Comparison of ENCODE assay signal across 8 cellular contexts in genomic region chr5:133111299-133111698, GRCh38. TPM values are rescaled to one million over a fixed set of nuclear protein-coding genes. Genes with fewer than 3 reads are reported as not detected.
DNase-seq lines count a peak whose midpoint lies in the region; ATAC-seq lines count a peak whose summit lies in the region.

No MANE protein-coding gene starts in this region.

- DNase-seq in Ammon's horn (ENCODE audit: low spot score) (peak; percentile 93), NCI-H146 (lab: John Stamatoyannopoulos, UW) (peak; percentile 60), T-helper 2 cell (peak; percentile 37 to 77 (median 64)), amniotic epithelial cell (ENCODE audit: low read depth) (peak; percentile 70), left ventricle myocardium superior (peak; percentile 89), retina (peak; percentile 82)

- ATAC-seq in GM19351 (IDR thresholded peaks at IDR 0.05; ENCODE audit: unreplicated experiment) (peak; percentile 48), left ventricle myocardium superior (peak; percentile 74), GM21515 (IDR thresholded peaks at IDR 0.05; ENCODE audit: unreplicated experiment) (no peak)

- intact Hi-C loops in left ventricle myocardium superior (cut with micrococcal nuclease) = no loop called here

RNA-seq across cellular contexts. Expression of gene HSPA4, which starts 59.5 kb away (rescaled TPM):
- total RNA-seq in left ventricle myocardium superior = 74.3 TPM
